Comparison of ENCODE assay signal across 20 cellular contexts in genomic region chrX:30748337-30748960, GRCh38.
"Had no signal": no experiment of that assay in that cellular context is flagged by ENCODE, and none has a peak within 500 bp of the region (broad histone marks: within the 10 kb centered on the region; RNA-seq: fewer than 3 reads in every experiment).

No MANE protein-coding gene starts in this region.

- H2AFZ ChIP-seq: neural progenitor cell had no signal

- H3K27me3 ChIP-seq: brain microvascular endothelial cell, foreskin keratinocyte, neural progenitor cell, ovary, sigmoid colon, stomach had no signal

- H3K27ac ChIP-seq: brain microvascular endothelial cell, foreskin keratinocyte, lower lobe of right lung, neural progenitor cell, ovary, sigmoid colon, stomach, thoracic aorta had no signal

- H3K27ac Mint-ChIP-seq: activated naive CD8-positive, alpha-beta T cell treated with anti-CD3 and anti-CD28 coated beads, Interleukin-2, amount 10 ng/mL, durations not matched to agents 7 days and 5 days; activated T-helper 1 cell treated with anti-CD3 and anti-CD28 coated beads, Interleukin-12 subunit alpha, Interleukin-12 subunit beta, Interleukin-2, Interleukin-4 antibody, amounts not matched to agents 30 ng/mL and 10 ng/mL and 1 ng/mL, durations not matched to agents 14 hours and 24 hours and 36 hours; immature natural killer cell; neural progenitor cell had no signal

- H3K9me3 ChIP-seq: lower lobe of right lung, ovary, sigmoid colon, stomach, thoracic aorta had no signal

- H3K36me3 ChIP-seq: brain microvascular endothelial cell, lower lobe of right lung, neural progenitor cell, ovary, sigmoid colon, stomach, thoracic aorta had no signal

- H3K4me1 ChIP-seq: foreskin keratinocyte, lower lobe of right lung, neural progenitor cell, sigmoid colon, stomach had no signal

- H3K4me2 ChIP-seq: neural progenitor cell had no signal

- H3K27me3 Mint-ChIP-seq: central memory CD8-positive, alpha-beta T cell had no signal

- H3K9ac ChIP-seq: neural progenitor cell had no signal

- H3K4me1 Mint-ChIP-seq: central memory CD8-positive, alpha-beta T cell; immature natural killer cell; neural progenitor cell had no signal

- H3K9me3 Mint-ChIP-seq: activated naive CD8-positive, alpha-beta T cell treated with anti-CD3 and anti-CD28 coated beads, Interleukin-2, amount 10 ng/mL, durations not matched to agents 7 days and 5 days; activated T-helper 1 cell treated with anti-CD3 and anti-CD28 coated beads, Interleukin-12 subunit alpha, Interleukin-12 subunit beta, Interleukin-2, Interleukin-4 antibody, amounts not matched to agents 30 ng/mL and 10 ng/mL and 1 ng/mL, durations not matched to agents 14 hours and 24 hours and 36 hours; central memory CD8-positive, alpha-beta T cell had no signal

- DNase-seq: activated CD4-positive, CD25-positive, alpha-beta regulatory T cell treated with anti-CD3 and anti-CD28 coated beads, Interleukin-2, amount 50 U/mL, for 72 hours; activated naive CD4-positive, alpha-beta T cell; activated naive CD8-positive, alpha-beta T cell treated with anti-CD3 and anti-CD28 coated beads, Interleukin-2, amount 10 ng/mL, durations not matched to agents 7 days and 5 days; brain microvascular endothelial cell; cortex of kidney; effector CD4-positive, alpha-beta T cell; foreskin keratinocyte; immature natural killer cell; lower lobe of right lung; midbrain; ovary; sigmoid colon; stimulated activated CD4-positive, alpha-beta T cell treated with anti-CD3 and anti-CD28 coated beads, Interleukin-1b, Interleukin-23, amount 100 ng/mL, for 48 hours; stomach; T-helper 9 cell had no signal

- H3K4me3 ChIP-seq: lower lobe of right lung, neural progenitor cell, ovary, sigmoid colon, stomach, thoracic aorta had no signal

- H3K4me3 Mint-ChIP-seq: activated naive CD8-positive, alpha-beta T cell treated with anti-CD3 and anti-CD28 coated beads, Interleukin-2, amount 10 ng/mL, durations not matched to agents 7 days and 5 days; activated T-helper 1 cell treated with anti-CD3 and anti-CD28 coated beads, Interleukin-12 subunit alpha, Interleukin-12 subunit beta, Interleukin-2, Interleukin-4 antibody, amounts not matched to agents 30 ng/mL and 10 ng/mL and 1 ng/mL, durations not matched to agents 14 hours and 24 hours and 36 hours; central memory CD8-positive, alpha-beta T cell; immature natural killer cell; neural progenitor cell had no signal

- H3K36me3 Mint-ChIP-seq: activated naive CD8-positive, alpha-beta T cell treated with anti-CD3 and anti-CD28 coated beads, Interleukin-2, amount 10 ng/mL, durations not matched to agents 7 days and 5 days; immature natural killer cell; neural progenitor cell had no signal

- ATAC-seq: foreskin keratinocyte, lower lobe of right lung had no signal

- FAIRE-seq: endothelial cell of umbilical vein had no signal
